In genomic region chr1:156500847-156501686, GRCh38 we compare ENCODE assay signal across 8 cellular contexts. TPM values are rescaled to one million over a fixed set of nuclear protein-coding genes. Genes with fewer than 3 reads are reported as not detected.
DNase-seq lines count a peak whose midpoint lies in the region; ATAC-seq and TF ChIP-seq lines count a peak whose summit lies in the region.

No MANE protein-coding gene starts in this region.

- H3K4me3 Mint-ChIP-seq in activated CD4-positive, alpha-beta T cell treated with anti-CD3 and anti-CD28 coated beads for 36 hours: peak overlapping the region; percentile 88

- TF ChIP-seq POLR2A in GM19193 (IDR thresholded peaks at IDR 0.05; ENCODE audit: extremely low read depth, insufficient read depth, insufficient read length): peak; percentile 76

- H3K4me3 ChIP-seq in BE2C (ENCODE audit: low read depth, low read length): peak overlapping the region; percentile 96
- peak overlapping the region; percentile 98 for H3K4me3 ChIP-seq in choroid plexus epithelial cell (ENCODE audit: low read depth, low read length)

- H3K9me3 ChIP-seq in BE2C: no peaks in the 10 kb centered on the region

- POLR2A ChIA-PET in activated CD4-positive, alpha-beta T cell treated with anti-CD3 and anti-CD28 coated beads for 36 hours (lab: Charles Lee): interaction anchor here (0.6 to 2.0 kb wide), 16 partner anchors 8 to 1259 kb away, joined by 3 to 27 read pairs (median 4); partner anchors contain the start of gene PMF1

- H3K27me3 ChIP-seq in BE2C: no peaks in the 10 kb centered on the region

- peaks cover 35% of the 10 kb centered on the region for H3K4me1 ChIP-seq in BE2C

- no peaks in the 10 kb centered on the region for H3K27me3 Mint-ChIP-seq in activated CD4-positive, alpha-beta T cell treated with anti-CD3 and anti-CD28 coated beads for 36 hours

- CTCF ChIA-PET in activated CD4-positive, alpha-beta T cell treated with anti-CD3 and anti-CD28 coated beads for 36 hours (lab: Charles Lee): interaction anchor here (0.6 to 4.6 kb wide), 20 partner anchors 10 to 266 kb away, joined by 3 to 63 read pairs (median 4); partner anchors contain the start of genes CCT3, PRCC, TSACC and TTC24

- peak overlapping the region; percentile 99 for H3K27ac Mint-ChIP-seq in activated CD4-positive, alpha-beta T cell treated with anti-CD3 and anti-CD28 coated beads for 36 hours

- intact Hi-C loops in activated CD4-positive, alpha-beta T cell treated with anti-CD3 and anti-CD28 coated beads for 36 hours (cut with DNase I, micrococcal nuclease): loop anchor here (1.0 to 10.0 kb wide), 17 partner anchors 13 to 1496 kb away; partner anchors contain the start of genes GPATCH4 (in 2 of the 2), ISG20L2 (in 2 of the 2), METTL25B (in 2 of the 2) and CCT3 (in 1 of the 2)
- intact Hi-C loops in left colon (cut with DNase I, micrococcal nuclease): no loop called here

- TF ChIP-seq CTCF in BE2C (IDR thresholded peaks at IDR 0.05; ENCODE audit: low read depth, low read length) (peak; percentile 56), choroid plexus epithelial cell (conservative IDR thresholded peaks at IDR 0.05; ENCODE audit: low read depth, low read length) (peak; percentile 58)

- peaks cover 5% of the 10 kb centered on the region for H3K36me3 ChIP-seq in BE2C

- peaks cover 73% of the 10 kb centered on the region for H3K4me1 Mint-ChIP-seq in activated CD4-positive, alpha-beta T cell treated with anti-CD3 and anti-CD28 coated beads for 36 hours

- DNase-seq in BE2C (peak; percentile 97), NCI-H510A treated with DMSO at 0.1 percent for 48 hours (lab: John Stamatoyannopoulos, UW) (peak; percentile 92), choroid plexus epithelial cell (ENCODE audit: low read depth) (peak; percentile 98), left colon (peak; percentile 94 to 95)
- peak; percentile 96 for DNase-seq in activated CD4-positive, alpha-beta T cell treated with anti-CD3 and anti-CD28 coated beads for 36 hours
- peak; percentile 95 to 96 for DNase-seq in stimulated activated CD4-positive, alpha-beta T cell treated with anti-CD3 and anti-CD28 coated beads, Interleukin-1b, Interleukin-23, amount 100 ng/mL, for 4 hours (ENCODE audit: low read depth in 2 of 2)

- ATAC-seq in HG03442 (IDR thresholded peaks at IDR 0.05; ENCODE audit: unreplicated experiment) (peak; percentile 45), left colon (peak; percentile 72)
- ATAC-seq in activated CD4-positive, alpha-beta T cell treated with anti-CD3 and anti-CD28 coated beads for 36 hours: peak; percentile 65

- H3K36me3 Mint-ChIP-seq in activated CD4-positive, alpha-beta T cell treated with anti-CD3 and anti-CD28 coated beads for 36 hours (ENCODE audit: low read depth): peaks cover 5% of the 10 kb centered on the region

- no peaks in the 10 kb centered on the region for H3K9me3 Mint-ChIP-seq in activated CD4-positive, alpha-beta T cell treated with anti-CD3 and anti-CD28 coated beads for 36 hours (ENCODE audit: low read depth)

RNA-seq across cellular contexts. Expression of gene MEF2D, which starts 0.5 kb away (rescaled TPM):
- polyA plus RNA-seq in BE2C (2012; ENCODE audit: insufficient read depth, insufficient read length, low read depth): 55.3 TPM
- total RNA-seq in activated CD4-positive, alpha-beta T cell treated with anti-CD3 and anti-CD28 coated beads for 36 hours: 10 to 100 TPM; 32.1 to 33.6 TPM
- 10 to 100 TPM; 45.9 to 66.4 TPM for total RNA-seq in left colon

Comparison
In these comparisons a context has a peak if more than half of its experiments do, and no peak if none do; other contexts are left out.
1. Peak in every context shown above with its lines: DNase-seq, ATAC-seq and H3K4me3 ChIP-seq.
2. intact Hi-C loops: an anchor here in activated CD4-positive, alpha-beta T cell treated with anti-CD3 and anti-CD28 coated beads for 36 hours (1.0 to 10.0 kb wide); none called in left colon.